8 cellular contexts compared by ENCODE assay signal in genomic region chr11:8593455-8593854, GRCh38. TPM values are rescaled to one million over a fixed set of nuclear protein-coding genes. Genes with fewer than 3 reads are reported as not detected.
DNase-seq lines count a peak whose midpoint lies in the region; ATAC-seq, FAIRE-seq and TF ChIP-seq lines count a peak whose summit lies in the region.

No MANE protein-coding gene starts in this region.

- H3K9me3 ChIP-seq in GM23248 (ENCODE audit: low read depth), result no peaks in the 10 kb centered on the region
- no peaks in the 10 kb centered on the region for H3K9me3 ChIP-seq in hepatocyte (ENCODE audit: low read depth)
- H3K9me3 ChIP-seq in stomach, result no peaks in the 10 kb centered on the region

- peak; percentile 11 for FAIRE-seq in D721Med (lab: Jason Lieb, UNC)

- no peak for TF ChIP-seq EP300 in stomach (IDR thresholded peaks at IDR 0.05)

- H3K4me3 ChIP-seq in GM23248 (peak overlapping the region; percentile 52; the same call in 1 of the 2 replicates), hepatocyte (peak overlapping the region; percentile 76), stomach (peak overlapping the region; percentile 66 to 81 (median 72))

- no peak for DNase-seq in D721Med (ENCODE audit: insufficient read length, low spot score)
- no peak for DNase-seq in GM23248
- no peak for DNase-seq in hepatocyte (ENCODE audit: low spot score)
- DNase-seq in stomach, result no peak
- DNase-seq in NCI-H2029 (lab: John Stamatoyannopoulos, UW), result no peak
- no peak for DNase-seq in NCI-H2107 treated with DMSO at 0.1 percent for 48 hours (lab: John Stamatoyannopoulos, UW; ENCODE audit: unreplicated experiment)
- no peak for DNase-seq in NCI-H82 (lab: John Stamatoyannopoulos, UW)

- no peak for TF ChIP-seq CTCF in D721Med (IDR thresholded peaks at IDR 0.05; ENCODE audit: insufficient read depth, missing control alignments)
- TF ChIP-seq CTCF in hepatocyte (IDR thresholded peaks at IDR 0.05; ENCODE audit: poor library complexity), result no peak
- no peak for TF ChIP-seq CTCF in stomach (IDR thresholded peaks at IDR 0.05)

- H3K36me3 ChIP-seq in GM23248 (ENCODE audit: low read depth) (no peaks in the 10 kb centered on the region), hepatocyte (replicated peaks; ENCODE audit: insufficient read depth, low read depth) (no peaks in the 10 kb centered on the region), stomach (no peaks in the 10 kb centered on the region)

- WGBS in GM23248 (ENCODE audit: low coverage in 1 of 2, low lambda C conversion rate in 2 of 2, missing lambda C conversion rate in 2 of 2), 2 experiments, result 47% methylated on average over 7 of the region's 7 CpGs
- 12% methylated on average over 7 of the region's 7 CpGs for whole genome bisulfite sequencing in hepatocyte (ENCODE audit: low lambda C conversion rate, missing lambda C conversion rate)
- WGBS in stomach, 5 donors, result 10 to 23% (median 11%) methylated on average over 7 of the region's 7 CpGs

- no peaks in the 10 kb centered on the region for H3F3A ChIP-seq in GM23248 (ENCODE audit: insufficient read depth)

- H3K9ac ChIP-seq in GM23248, result no peak overlapping the region

- no peaks in the 10 kb centered on the region for H3K79me2 ChIP-seq in GM23248 (ENCODE audit: insufficient read depth)
- H3K79me2 ChIP-seq in hepatocyte, result no peaks in the 10 kb centered on the region

- peaks cover 40% of the 10 kb centered on the region for H3K27me3 ChIP-seq in GM23248 (replicated peaks; ENCODE audit: insufficient read depth)
- H3K27me3 ChIP-seq in hepatocyte, result no peaks in the 10 kb centered on the region
- peaks cover 0 to 10% (median 7%) of the 10 kb centered on the region in 3 donors for H3K27me3 ChIP-seq in stomach

- no peaks in the 10 kb centered on the region for H4K20me1 ChIP-seq in GM23248 (ENCODE audit: insufficient read depth)
- no peaks in the 10 kb centered on the region for H4K20me1 ChIP-seq in hepatocyte (ENCODE audit: insufficient read depth, poor library complexity, severe bottlenecking)

- peaks cover 10% of the 10 kb centered on the region for H3K4me1 ChIP-seq in GM23248 (ENCODE audit: insufficient read depth)
- H3K4me1 ChIP-seq in hepatocyte (ENCODE audit: insufficient read depth), result no peaks in the 10 kb centered on the region
- H3K4me1 ChIP-seq in stomach, result peaks cover 0 to 30% (median 19%) of the 10 kb centered on the region in 4 donors

- peak overlapping the region; percentile 37 for H3K4me2 ChIP-seq in GM23248 (ENCODE audit: unreplicated experiment)
- H3K4me2 ChIP-seq in hepatocyte, result peak overlapping the region; percentile 96

- H2AFZ ChIP-seq in GM23248 (no peak overlapping the region), hepatocyte (peak overlapping the region; percentile 91)

- H3K27ac ChIP-seq in GM23248 (no peak overlapping the region), hepatocyte (no peak overlapping the region), stomach (peak overlapping the region in 3 of 5 donors; percentile 42 to 77 (median 44))

- H3K9me2 ChIP-seq in GM23248 (ENCODE audit: insufficient read depth) (no peaks in the 10 kb centered on the region), hepatocyte (replicated peaks; ENCODE audit: insufficient read depth) (no peaks in the 10 kb centered on the region)

- TF ChIP-seq POLR2A in stomach (IDR thresholded peaks at IDR 0.05), result no peak

- peak; percentile 32 for ATAC-seq in SK-N-SH treated with all-trans-retinoic acid at 6 μM for 48 hours

- intact Hi-C loops in stomach (cut with DNase I; ENCODE audit: low total_unique reads), result no loop called here

- in situ Hi-C loops in GM23248 (cut with MboI), result no loop called here

TF ChIP-seq in SK-N-SH treated with all-trans-retinoic acid at 6 μM for 48 hours, 23 proteins besides CTCF, POLR2A, EP300 and RAD21:
- TF ChIP-seq PATZ1 (CRISPR knock-in tag; IDR thresholded peaks at IDR 0.05; ENCODE audit: borderline replicate concordance) (no peak), ZC3H10 (CRISPR knock-in tag; IDR thresholded peaks at IDR 0.05) (no peak), POU6F1 (CRISPR knock-in tag; IDR thresholded peaks at IDR 0.05; ENCODE audit: borderline replicate concordance, low read depth) (no peak), SNAI2 (CRISPR knock-in tag; IDR thresholded peaks at IDR 0.05) (no peak), ESRRG (CRISPR knock-in tag; IDR thresholded peaks at IDR 0.05) (no peak), CSDC2 (CRISPR knock-in tag; IDR thresholded peaks at IDR 0.05) (no peak), ZFP3 (CRISPR knock-in tag; IDR thresholded peaks at IDR 0.05) (no peak), ZFP30 (CRISPR knock-in tag; IDR thresholded peaks at IDR 0.05) (no peak), BACH2 (CRISPR knock-in tag; IDR thresholded peaks at IDR 0.05; ENCODE audit: borderline replicate concordance) (no peak), TSHZ2 (CRISPR knock-in tag; IDR thresholded peaks at IDR 0.05) (no peak), ZNF8 (CRISPR knock-in tag; IDR thresholded peaks at IDR 0.05) (no peak), TCF4 (CRISPR knock-in tag; IDR thresholded peaks at IDR 0.05; ENCODE audit: borderline replicate concordance) (no peak), ZNF565 (CRISPR knock-in tag; conservative IDR thresholded peaks at IDR 0.05; ENCODE audit: low read depth) (no peak), OSR1 (CRISPR knock-in tag; IDR thresholded peaks at IDR 0.05) (no peak)

RNA-seq across cellular contexts. Expression of gene STK33, which starts 0.6 kb away (rescaled TPM):
- total RNA-seq in GM23248 (2014; rRNA removed; shearing (Covaris generic)), result not detected in 2 replicates
- polyA plus RNA-seq in GM23248 (2016; fragmentation: Nextera tagmentation; extraction: Ambion mirVana) (not detected in 2 replicates), hepatocyte (3.0 and 6.5 TPM in 2 replicates), stomach (1 to 10 TPM; 3.1 to 7.2 (median 4.7) TPM)
- total RNA-seq in hepatocyte (9.6 and 12.8 TPM in 2 replicates), stomach (10 to 100 TPM in 4 of 5 donors, not detected in 1; 10.9 to 21.3 (median 15.3) TPM)

Comparison
In these comparisons a context has a peak if more than half of its experiments do, and no peak if none do; other contexts are left out.
1. H3K27ac ChIP-seq: peak in stomach (3 of 5); none in GM23248 (single experiment) and hepatocyte (single experiment).
2. Peak in every context shown above with its lines, with median percentiles within 50 percentile points of each other: H3K4me3 ChIP-seq.